Comparison of ENCODE assay signal across 6 cellular contexts in the genomic region with DNA sequence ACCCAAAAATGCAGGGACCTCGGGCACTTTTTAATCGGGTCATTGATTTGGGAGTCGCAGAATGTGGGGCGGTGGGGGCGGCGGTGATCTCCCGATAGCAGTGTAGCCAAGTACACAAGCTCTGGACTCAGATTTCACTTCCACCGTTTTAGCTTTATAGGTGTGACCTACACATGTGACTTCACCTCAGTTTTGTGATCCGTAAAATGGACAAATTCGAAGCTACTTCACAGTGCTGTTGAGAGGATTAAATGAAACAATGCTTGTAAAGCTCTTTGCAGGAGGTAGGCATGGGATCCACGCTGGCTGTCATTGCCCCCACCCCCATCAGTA. TPM values are rescaled to one million over a fixed set of nuclear protein-coding genes. Genes with fewer than 3 reads are reported as not detected.
DNase-seq lines count a peak whose midpoint lies in the region; ATAC-seq and TF ChIP-seq lines count a peak whose summit lies in the region.

No MANE protein-coding gene starts in this region.

- ATAC-seq in IMR-90 (ENCODE audit: low read depth): no peak
- ATAC-seq in activated CD8-positive, alpha-beta T cell treated with anti-CD3 and anti-CD28 coated beads, Interleukin-2, amount 10 ng/mL, durations not matched to agents 7 days and 5 days: no peak
- no peak for ATAC-seq in GM21381 (IDR thresholded peaks at IDR 0.05; ENCODE audit: unreplicated experiment)

- H3K79me1 ChIP-seq in IMR-90 (ENCODE audit: low read depth in 1 of 2, low read length in 2 of 2) (peaks cover 31 to 57% of the 10 kb centered on the region in 2 experiments), mesendoderm (ENCODE audit: low read length) (peaks cover 12% of the 10 kb centered on the region)

- H3K27me3 ChIP-seq in IMR-90 (ENCODE audit: control insufficient read depth, insufficient read depth, low read length): no peaks in the 10 kb centered on the region
- H3K27me3 ChIP-seq in mesendoderm (ENCODE audit: insufficient read depth, low read length, poor library complexity): no peaks in the 10 kb centered on the region

- intact Hi-C loops in IMR-90 (cut with micrococcal nuclease): no loop called here

- no peak overlapping the region for H2BK120ac ChIP-seq in IMR-90 (ENCODE audit: low read depth, low read length)
- H2BK120ac ChIP-seq in mesendoderm (ENCODE audit: low read depth, low read length): no peak overlapping the region

- H3K27ac ChIP-seq in IMR-90 (ENCODE audit: insufficient read depth, low read length) (peak overlapping the region; percentile 94), mesendoderm (ENCODE audit: low read depth, low read length) (no peak overlapping the region)

- 4% methylated on average over 4 of the region's 11 CpGs; no CpG with 5 or more reads in 1 of the 2 experiments for WGBS in IMR-90 (ENCODE audit: extremely low coverage in 2 of 2, insufficient read length in 1 of 2), 2 experiments
- no CpG with 5 or more reads among the region's 11 CpGs for WGBS in mesendoderm (ENCODE audit: extremely low coverage, insufficient coverage, low lambda C conversion rate)

- dilution Hi-C loops in IMR-90 (cut with HindIII; ENCODE audit: low sequenced_read_pairs, unreplicated experiment): no loop called here

- CTCF ChIA-PET in IMR-90 (lab: Yijun Ruan, JAX): no interaction called here
- CTCF ChIA-PET in activated CD8-positive, alpha-beta T cell treated with anti-CD3 and anti-CD28 coated beads, Interleukin-2, amount 10 ng/mL, durations not matched to agents 7 days and 5 days (lab: Charles Lee): interaction anchor here (0.8 to 2.0 kb wide), 3 partner anchors 12 to 32 kb away, joined by 3 to 7 read pairs (median 5); no protein-coding TSS in a partner anchor

- H2AK9ac ChIP-seq in IMR-90 (replicated peaks; ENCODE audit: low read depth, low read length, poor library complexity): peak overlapping the region; percentile 87

- peak overlapping the region; percentile 96 for H2AFZ ChIP-seq in IMR-90 (replicated peaks; ENCODE audit: low read length, poor library complexity)

- BruUV-seq in IMR-90 (replicated peaks; lab: Mats Ljungman, UMichigan): no TSS peak

- H3K4me2 ChIP-seq in IMR-90 (ENCODE audit: low read depth, low read length): peak overlapping the region; percentile 85
- H3K4me2 ChIP-seq in mesendoderm (ENCODE audit: low read length): peak overlapping the region; percentile 4

- peaks cover 22% of the 10 kb centered on the region for H3K79me2 ChIP-seq in mesendoderm (ENCODE audit: control insufficient read depth, insufficient read depth, low read length)

- H3K4me3 ChIP-seq in IMR-90 (ENCODE audit: insufficient read depth, low read depth, low read length): peak overlapping the region; percentile 67
- peak overlapping the region; percentile 38 for H3K4me3 ChIP-seq in mesendoderm (ENCODE audit: low read length)

- 0 out of 2 replicates have a peak overlapping the region, but pooled peaks have one; percentile 14 for H3K23ac ChIP-seq in IMR-90 (ENCODE audit: low read depth, low read length)
- no peak overlapping the region for H3K23ac ChIP-seq in mesendoderm (ENCODE audit: low read length)

- no peak overlapping the region; the same call in 2 of the 3 replicates for H2BK15ac ChIP-seq in IMR-90 (ENCODE audit: low read depth, low read length)
- H2BK15ac ChIP-seq in mesendoderm (replicated peaks; ENCODE audit: low read depth): no peak overlapping the region

- H3K56ac ChIP-seq in IMR-90 (ENCODE audit: extremely low read depth, insufficient read depth, low read length) (no peak overlapping the region), mesendoderm (ENCODE audit: low read length) (peak overlapping the region; percentile 81)

- H3K4me3 Mint-ChIP-seq in activated CD8-positive, alpha-beta T cell treated with anti-CD3 and anti-CD28 coated beads, Interleukin-2, amount 10 ng/mL, durations not matched to agents 7 days and 5 days: peak overlapping the region; percentile 97

- no peak for TF ChIP-seq CTCF in IMR-90 (conservative IDR thresholded peaks at IDR 0.05; ENCODE audit: low read depth, low read length)
- TF ChIP-seq CTCF in GM13977 (IDR thresholded peaks at IDR 0.05; ENCODE audit: extremely low read depth, insufficient read depth, missing control alignments): no peak

- peak overlapping the region; percentile 88 for H3K9ac ChIP-seq in IMR-90 (ENCODE audit: low read depth, low read length)
- H3K9ac ChIP-seq in mesendoderm (ENCODE audit: low read length): peak overlapping the region; percentile 75

- H3K4ac ChIP-seq in IMR-90 (ENCODE audit: low read depth, low read length) (peak overlapping the region; percentile 25; the same call in 1 of the 2 replicates), mesendoderm (ENCODE audit: low read depth, low read length) (no peak overlapping the region)

- H2AK5ac ChIP-seq in IMR-90 (ENCODE audit: low read depth, low read length): no peak overlapping the region
- no peak overlapping the region for H2AK5ac ChIP-seq in mesendoderm (ENCODE audit: low read length)

- peaks cover 40% of the 10 kb centered on the region for H3K36me3 Mint-ChIP-seq in activated CD8-positive, alpha-beta T cell treated with anti-CD3 and anti-CD28 coated beads, Interleukin-2, amount 10 ng/mL, durations not matched to agents 7 days and 5 days (ENCODE audit: low read depth)

- H3K9me3 ChIP-seq in IMR-90 (ENCODE audit: control insufficient read depth, insufficient read depth, low read length): no peaks in the 10 kb centered on the region

- peak overlapping the region; percentile 37 to 57; a peak in 2 of 4 replicates for H4K8ac ChIP-seq in IMR-90 (ENCODE audit: low read depth in 2 of 2, low read length in 2 of 2)
- H4K8ac ChIP-seq in mesendoderm (ENCODE audit: low read depth, low read length): no peak overlapping the region

- H4K5ac ChIP-seq in IMR-90 (ENCODE audit: low read depth, low read length): peak overlapping the region; percentile 0; the same call in 1 of the 2 replicates
- H4K5ac ChIP-seq in mesendoderm (ENCODE audit: low read length): no peak overlapping the region

- in situ Hi-C loops in IMR-90 (cut with MboI; ENCODE audit: low sequenced_read_pairs): loop anchor here (25.0 kb wide), 1 partner anchor 1226 kb away; a partner anchor contains a TSS
- in situ Hi-C loops in GM13977 (cut with MboI; ENCODE audit: low pct_unique_long_range_greater_than_20kb, low sequenced_read_pairs, unreplicated experiment): loop anchor here (25.0 kb wide), 1 partner anchor 226 kb away; a partner anchor contains a TSS

- H2BK5ac ChIP-seq in IMR-90 (ENCODE audit: low read depth, low read length, poor library complexity, severe bottlenecking) (peak overlapping the region; percentile 92), mesendoderm (ENCODE audit: low read length) (no peak overlapping the region)

- H3K4me1 ChIP-seq in IMR-90 (ENCODE audit: control insufficient read depth, insufficient read depth, low read length): peaks cover 5% of the 10 kb centered on the region; the same call in 1 of the 2 replicates
- no peaks in the 10 kb centered on the region for H3K4me1 ChIP-seq in mesendoderm (ENCODE audit: control insufficient read depth, low read depth, low read length)

- TF ChIP-seq RAD21 in IMR-90 (IDR thresholded peaks at IDR 0.05; ENCODE audit: low read length): no peak

- H2BK20ac ChIP-seq in IMR-90 (ENCODE audit: low read depth, low read length): no peak overlapping the region

- H4K91ac ChIP-seq in IMR-90 (ENCODE audit: insufficient read depth, low read depth, low read length): 0 out of 2 replicates have a peak overlapping the region, but pooled peaks have one; percentile 50

- no peaks in the 10 kb centered on the region for H3K9me3 Mint-ChIP-seq in activated CD8-positive, alpha-beta T cell treated with anti-CD3 and anti-CD28 coated beads, Interleukin-2, amount 10 ng/mL, durations not matched to agents 7 days and 5 days (ENCODE audit: insufficient read depth)

- H3K14ac ChIP-seq in IMR-90 (replicated peaks; ENCODE audit: low read depth, low read length): peak overlapping the region; percentile 60

- no peak overlapping the region for H3K18ac ChIP-seq in IMR-90 (ENCODE audit: low read depth, low read length)
- peak overlapping the region; percentile 51 for H3K18ac ChIP-seq in mesendoderm (ENCODE audit: low read length)

- DNase-seq in IMR-90 (peak; percentile 18), mesendoderm (peak; percentile 64), GM13977 (ENCODE audit: low spot score) (no peak), T1000 (lab: John Stamatoyannopoulos, UW) (no peak)
- DNase-seq in activated CD8-positive, alpha-beta T cell treated with anti-CD3 and anti-CD28 coated beads, Interleukin-2, amount 10 ng/mL, durations not matched to agents 7 days and 5 days: no peak

- H3K9me1 ChIP-seq in IMR-90 (ENCODE audit: insufficient read depth, low read length): no peaks in the 10 kb centered on the region

- no peaks in the 10 kb centered on the region for H3K27me3 Mint-ChIP-seq in activated CD8-positive, alpha-beta T cell treated with anti-CD3 and anti-CD28 coated beads, Interleukin-2, amount 10 ng/mL, durations not matched to agents 7 days and 5 days (ENCODE audit: low read depth)

- H3K27ac Mint-ChIP-seq in activated CD8-positive, alpha-beta T cell treated with anti-CD3 and anti-CD28 coated beads, Interleukin-2, amount 10 ng/mL, durations not matched to agents 7 days and 5 days: peak overlapping the region; percentile 98

- H3K36me3 ChIP-seq in IMR-90 (ENCODE audit: control insufficient read depth, insufficient read depth, low read length): peaks cover 5% of the 10 kb centered on the region
- H3K36me3 ChIP-seq in mesendoderm (ENCODE audit: control insufficient read depth, insufficient read depth, low read length): peaks cover 2% of the 10 kb centered on the region

- no peak for TF ChIP-seq POLR2A in IMR-90 (IDR thresholded peaks at IDR 0.05; ENCODE audit: low read depth, low read length)

- H3K4me1 Mint-ChIP-seq in activated CD8-positive, alpha-beta T cell treated with anti-CD3 and anti-CD28 coated beads, Interleukin-2, amount 10 ng/mL, durations not matched to agents 7 days and 5 days (ENCODE audit: low read depth): peaks cover 35% of the 10 kb centered on the region

- POLR2A ChIA-PET in IMR-90 (lab: Charles Lee; ENCODE audit: unreplicated experiment): no interaction called here
- POLR2A ChIA-PET in activated CD8-positive, alpha-beta T cell treated with anti-CD3 and anti-CD28 coated beads, Interleukin-2, amount 10 ng/mL, durations not matched to agents 7 days and 5 days (lab: Charles Lee): interaction anchor here (0.6 to 2.2 kb wide), 9 partner anchors 9 to 279 kb away, joined by 3 to 12 read pairs (median 5); a partner anchor contains a TSS

- H4K20me1 ChIP-seq in IMR-90 (ENCODE audit: insufficient read depth, low read length): no peaks in the 10 kb centered on the region; the same call in 1 of the 2 replicates

RNA-seq across cellular contexts. Expression of a gene that starts 0.5 kb away (rescaled TPM):
- total RNA-seq in IMR-90 (2012; rRNA removed): 14.7 and 15.0 TPM in 2 replicates
- 14.2 and 15.2 TPM in 2 replicates for polyA plus RNA-seq in IMR-90 (2012; rRNA removed)
- polyA plus RNA-seq in IMR-90 (2012; cell fraction: cytosol; rRNA removed): 9.9 and 17.3 TPM in 2 replicates
- 7.1 and 9.4 TPM in 2 replicates for polyA plus RNA-seq in IMR-90 (2012; cell fraction: nucleus; rRNA removed; ENCODE audit: low replicate concordance)
- 10 to 100 TPM; 21.0 to 22.6 TPM for total RNA-seq in activated CD8-positive, alpha-beta T cell treated with anti-CD3 and anti-CD28 coated beads, Interleukin-2, amount 10 ng/mL, durations not matched to agents 7 days and 5 days
- polyA plus RNA-seq in mesendoderm (2013, experiment 1 of 2): 18.4 TPM
- 18.4 TPM for polyA plus RNA-seq in mesendoderm (2013, experiment 2 of 2)

RNA-seq across cellular contexts. Expression of a gene that starts 0.7 kb away (rescaled TPM):
- total RNA-seq in IMR-90 (2012; rRNA removed): 23.8 and 24.4 TPM in 2 replicates
- 47.5 and 55.1 TPM in 2 replicates for polyA plus RNA-seq in IMR-90 (2012; rRNA removed)
- polyA plus RNA-seq in IMR-90 (2012; cell fraction: cytosol; rRNA removed): 33.5 and 54.5 TPM in 2 replicates
- 74.8 and 97.8 TPM in 2 replicates for polyA plus RNA-seq in IMR-90 (2012; cell fraction: nucleus; rRNA removed; ENCODE audit: low replicate concordance)
- total RNA-seq in activated CD8-positive, alpha-beta T cell treated with anti-CD3 and anti-CD28 coated beads, Interleukin-2, amount 10 ng/mL, durations not matched to agents 7 days and 5 days: 10 to 100 TPM; 79.4 to 82.0 TPM
- polyA plus RNA-seq in mesendoderm (2013, experiment 1 of 2): 78.4 TPM
- 78.6 TPM for polyA plus RNA-seq in mesendoderm (2013, experiment 2 of 2)

RNA-seq across cellular contexts. Expression of a gene that starts 35.3 kb away (rescaled TPM):
- 2.0 and 2.5 TPM in 2 replicates for total RNA-seq in IMR-90 (2012; rRNA removed)
- 10.4 and 13.2 TPM in 2 replicates for polyA plus RNA-seq in IMR-90 (2012; rRNA removed)
- 7.7 and 13.8 TPM in 2 replicates for polyA plus RNA-seq in IMR-90 (2012; cell fraction: cytosol; rRNA removed)
- 58.1 and 63.1 TPM in 2 replicates for polyA plus RNA-seq in IMR-90 (2012; cell fraction: nucleus; rRNA removed; ENCODE audit: low replicate concordance)
- total RNA-seq in activated CD8-positive, alpha-beta T cell treated with anti-CD3 and anti-CD28 coated beads, Interleukin-2, amount 10 ng/mL, durations not matched to agents 7 days and 5 days: 10 to 100 TPM; 13.7 to 16.1 TPM
- 6.1 TPM for polyA plus RNA-seq in mesendoderm (2013, experiment 1 of 2)
- polyA plus RNA-seq in mesendoderm (2013, experiment 2 of 2): 7.0 TPM

RNA-seq across cellular contexts. Expression of a gene that starts 36.5 kb away (rescaled TPM):
- not detected in 2 replicates for total RNA-seq in IMR-90 (2012; rRNA removed)
- not detected in 2 replicates for polyA plus RNA-seq in IMR-90 (2012; rRNA removed)
- polyA plus RNA-seq in IMR-90 (2012; cell fraction: cytosol; rRNA removed): not detected in 2 replicates
- not detected in 2 replicates for polyA plus RNA-seq in IMR-90 (2012; cell fraction: nucleus; rRNA removed; ENCODE audit: low replicate concordance)
- under 1 TPM; 0.23 to 0.34 TPM for total RNA-seq in activated CD8-positive, alpha-beta T cell treated with anti-CD3 and anti-CD28 coated beads, Interleukin-2, amount 10 ng/mL, durations not matched to agents 7 days and 5 days
- polyA plus RNA-seq in mesendoderm (2013, experiment 1 of 2): 0.03 TPM
- polyA plus RNA-seq in mesendoderm (2013, experiment 2 of 2): not detected

RNA-seq across cellular contexts. Expression of a gene that starts 50.4 kb away (rescaled TPM):
- not detected in 2 replicates for total RNA-seq in IMR-90 (2012; rRNA removed)
- polyA plus RNA-seq in IMR-90 (2012; rRNA removed): not detected in 2 replicates
- not detected in 2 replicates for polyA plus RNA-seq in IMR-90 (2012; cell fraction: cytosol; rRNA removed)
- polyA plus RNA-seq in IMR-90 (2012; cell fraction: nucleus; rRNA removed; ENCODE audit: low replicate concordance): not detected in 2 replicates
- under 1 TPM; 0.26 to 0.47 TPM for total RNA-seq in activated CD8-positive, alpha-beta T cell treated with anti-CD3 and anti-CD28 coated beads, Interleukin-2, amount 10 ng/mL, durations not matched to agents 7 days and 5 days
- 1.3 TPM for polyA plus RNA-seq in mesendoderm (2013, experiment 1 of 2)
- 1.2 TPM for polyA plus RNA-seq in mesendoderm (2013, experiment 2 of 2)

Comparison
In these comparisons a context has a peak if more than half of its experiments do, and no peak if none do; other contexts are left out.
1. DNase-seq: peak in IMR-90 (single experiment) and mesendoderm (single experiment); none in activated CD8-positive, alpha-beta T cell treated with anti-CD3 and anti-CD28 coated beads, Interleukin-2, amount 10 ng/mL, durations not matched to agents 7 days and 5 days (single experiment), GM13977 (single experiment) and T1000 (single experiment).